Comparison of ENCODE assay signal across 19 cellular contexts in the genomic region with DNA sequence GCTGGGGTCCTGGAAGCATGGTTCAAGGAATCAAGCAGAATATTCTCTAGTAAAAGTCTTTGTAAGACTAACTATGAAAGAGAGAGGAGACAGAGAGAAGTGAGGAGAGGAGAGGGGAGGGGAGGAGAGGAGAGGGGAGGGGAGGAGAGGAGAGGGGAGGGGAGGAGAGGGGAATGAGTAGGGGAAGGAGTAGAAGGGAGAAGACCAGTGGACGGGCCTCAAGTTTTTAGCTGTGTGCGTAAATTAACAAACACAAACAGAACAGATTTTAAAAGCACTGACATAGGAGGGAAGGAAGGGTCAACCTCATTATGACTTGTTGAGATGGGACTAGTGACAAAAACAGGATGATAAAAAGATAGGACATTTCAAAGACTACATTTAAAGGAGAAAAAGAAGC.
"Had no signal": no experiment of that assay in that cellular context is flagged by ENCODE, and none has a peak within 500 bp of the region (broad histone marks: within the 10 kb centered on the region; RNA-seq: fewer than 3 reads in every experiment).

No MANE protein-coding gene starts in this region.

- H3K9me3 ChIP-seq: neutrophil, sigmoid colon, stomach, thoracic aorta, transverse colon had no signal

- DNase-seq: dermis blood vessel endothelial cell; erythroblast; foreskin keratinocyte; left colon; left ventricle myocardium superior; mesenchymal stem cell; naive thymus-derived CD4-positive, alpha-beta T cell; posterior cingulate gyrus; sigmoid colon; stimulated activated CD4-positive, alpha-beta T cell treated with anti-CD3 and anti-CD28 coated beads, Interleukin-2, amount 100 ng/mL, for 24 hours; stimulated activated naive CD4-positive, alpha-beta T cell; stomach; substantia nigra; transverse colon had no signal

- H3K36me3 ChIP-seq: neutrophil, stomach, thoracic aorta, transverse colon had no signal

- H3K4me3 Mint-ChIP-seq: naive thymus-derived CD4-positive, alpha-beta T cell had no signal

- FAIRE-seq: endothelial cell of umbilical vein had no signal

- H3K4me3 ChIP-seq: lung, sigmoid colon, skin epidermis, stomach, thoracic aorta, transverse colon had no signal

- H3K27ac ChIP-seq: neutrophil, sigmoid colon, skin epidermis, stomach, thoracic aorta, transverse colon had no signal

- H3K27me3 ChIP-seq: foreskin keratinocyte, neutrophil, sigmoid colon, stomach, transverse colon had no signal

- H3K4me1 ChIP-seq: stomach had no signal

- ATAC-seq: foreskin keratinocyte; left colon; left ventricle myocardium superior; naive thymus-derived CD4-positive, alpha-beta T cell had no signal

- H3K9me3 Mint-ChIP-seq: naive thymus-derived CD4-positive, alpha-beta T cell had no signal

- H3K27me3 Mint-ChIP-seq: naive thymus-derived CD4-positive, alpha-beta T cell had no signal
